Comparison of ENCODE assay signal across 1 cellular context in the genomic region with DNA sequence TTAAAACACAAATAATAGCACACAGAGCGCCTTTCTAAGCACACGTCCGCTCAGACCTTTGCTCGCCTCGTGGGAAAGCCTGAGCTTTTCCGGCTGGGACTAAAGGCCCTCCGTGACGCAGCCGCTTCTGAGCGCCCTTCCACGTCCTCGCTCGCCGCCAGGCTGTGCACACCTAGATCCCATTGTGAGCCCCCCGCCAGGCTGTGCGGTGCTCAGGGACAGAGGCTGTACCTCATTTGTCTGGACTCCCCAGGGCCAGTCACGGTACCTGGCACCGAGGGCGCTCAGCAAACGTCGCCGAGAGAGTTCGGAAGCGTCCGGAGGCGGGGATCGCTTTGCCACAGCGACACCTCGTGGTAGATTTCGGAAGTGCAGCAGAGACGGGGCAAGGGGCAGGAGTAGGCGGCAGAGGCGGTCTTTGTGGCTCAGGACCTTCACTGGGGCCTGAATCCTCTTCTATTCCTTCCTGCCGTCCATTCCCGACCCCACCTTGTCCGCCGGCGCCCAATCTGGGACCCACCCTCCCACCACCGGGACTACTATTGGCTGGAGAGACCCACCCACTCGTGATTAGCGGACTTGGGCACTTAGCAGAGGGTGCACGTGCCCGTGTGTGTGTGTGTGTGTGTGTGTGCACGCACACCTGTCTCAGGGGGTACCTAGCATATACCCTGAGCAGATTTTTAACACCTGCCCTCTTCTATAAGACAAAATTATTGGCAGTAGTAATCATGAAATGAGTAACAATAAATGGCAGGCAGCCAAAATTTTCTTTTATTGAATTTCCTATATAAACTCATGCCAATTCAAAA.
TF ChIP-seq lines count a peak whose summit lies in the region.

No MANE protein-coding gene starts in this region.

TF ChIP-seq in HepG2, 621 proteins besides CTCF, POLR2A, EP300 and RAD21 (continued from another document and continues in another):
- TF ChIP-seq ZBTB34 (CRISPR knock-in tag; IDR thresholded peaks at IDR 0.05) (no peak), JARID2 (CRISPR knock-in tag; IDR thresholded peaks at IDR 0.05; ENCODE audit: insufficient replicate concordance) (no peak), ZFAT (CRISPR knock-in tag; conservative IDR thresholded peaks at IDR 0.05) (no peak), MAZ (IDR thresholded peaks at IDR 0.05; ENCODE audit: borderline replicate concordance, low read depth, low read length) (no peak), MAZ (CRISPR knock-in tag; IDR thresholded peaks at IDR 0.05; ENCODE audit: low read depth) (0 out of 2 replicates have a peak, but pooled peaks have one; percentile 26), ZNF878 (CRISPR knock-in tag; IDR thresholded peaks at IDR 0.05) (no peak), MEIS2 (CRISPR knock-in tag; IDR thresholded peaks at IDR 0.05) (no peak), MXD4 (CRISPR knock-in tag; IDR thresholded peaks at IDR 0.05) (no peak), GPN1 (CRISPR knock-in tag; IDR thresholded peaks at IDR 0.05; ENCODE audit: borderline replicate concordance) (no peak), ATF2 (CRISPR knock-in tag; IDR thresholded peaks at IDR 0.05) (no peak), ZNF496 (CRISPR knock-in tag; IDR thresholded peaks at IDR 0.05; ENCODE audit: insufficient replicate concordance) (no peak), SSRP1 (CRISPR knock-in tag; IDR thresholded peaks at IDR 0.05) (no peak), KLF16 (CRISPR knock-in tag; IDR thresholded peaks at IDR 0.05) (0 out of 4 replicates have a peak, but pooled peaks of 1 of the 2 experiments have one; percentile 21), ZKSCAN8 (CRISPR knock-in tag; IDR thresholded peaks at IDR 0.05; ENCODE audit: borderline replicate concordance) (no peak), JUN (CRISPR knock-in tag; IDR thresholded peaks at IDR 0.05) (no peak), RXRB (CRISPR knock-in tag; IDR thresholded peaks at IDR 0.05; ENCODE audit: borderline replicate concordance) (0 out of 2 replicates have a peak, but pooled peaks have one; percentile 12), NCOR1 (IDR thresholded peaks at IDR 0.05; ENCODE audit: borderline replicate concordance, low read length) (no peak), FIP1L1 (IDR thresholded peaks at IDR 0.05; ENCODE audit: borderline replicate concordance, insufficient read depth, low read depth, low read length) (no peak), GLI4 (CRISPR knock-in tag; IDR thresholded peaks at IDR 0.05; ENCODE audit: borderline replicate concordance) (no peak), ZNF605 (CRISPR knock-in tag; IDR thresholded peaks at IDR 0.05) (0 out of 2 replicates have a peak, but pooled peaks have one; percentile 44), ZNF879 (CRISPR knock-in tag; IDR thresholded peaks at IDR 0.05) (0 out of 2 replicates have a peak, but pooled peaks have one; percentile 49), ZNF33B (CRISPR knock-in tag; IDR thresholded peaks at IDR 0.05) (no peak), NFYC (CRISPR knock-in tag; IDR thresholded peaks at IDR 0.05) (no peak), MAFF (IDR thresholded peaks at IDR 0.05; ENCODE audit: low read depth, low read length) (no peak), ZBTB8A (CRISPR knock-in tag; IDR thresholded peaks at IDR 0.05; ENCODE audit: borderline replicate concordance, low read depth) (no peak), ZNF777 (CRISPR knock-in tag; IDR thresholded peaks at IDR 0.05) (peak; percentile 74), TCF7L2 (IDR thresholded peaks at IDR 0.05; ENCODE audit: low read depth, low read length) (no peak), ZNF430 (CRISPR knock-in tag; IDR thresholded peaks at IDR 0.05) (0 out of 2 replicates have a peak, but pooled peaks have one; percentile 63)
- TF ChIP-seq, protein P1, sequence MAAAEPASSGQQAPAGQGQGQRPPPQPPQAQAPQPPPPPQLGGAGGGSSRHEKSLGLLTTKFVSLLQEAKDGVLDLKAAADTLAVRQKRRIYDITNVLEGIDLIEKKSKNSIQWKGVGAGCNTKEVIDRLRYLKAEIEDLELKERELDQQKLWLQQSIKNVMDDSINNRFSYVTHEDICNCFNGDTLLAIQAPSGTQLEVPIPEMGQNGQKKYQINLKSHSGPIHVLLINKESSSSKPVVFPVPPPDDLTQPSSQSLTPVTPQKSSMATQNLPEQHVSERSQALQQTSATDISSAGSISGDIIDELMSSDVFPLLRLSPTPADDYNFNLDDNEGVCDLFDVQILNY (CRISPR knock-in tag; conservative IDR thresholded peaks at IDR 0.05) = no peak
- TF ChIP-seq, protein P2, sequence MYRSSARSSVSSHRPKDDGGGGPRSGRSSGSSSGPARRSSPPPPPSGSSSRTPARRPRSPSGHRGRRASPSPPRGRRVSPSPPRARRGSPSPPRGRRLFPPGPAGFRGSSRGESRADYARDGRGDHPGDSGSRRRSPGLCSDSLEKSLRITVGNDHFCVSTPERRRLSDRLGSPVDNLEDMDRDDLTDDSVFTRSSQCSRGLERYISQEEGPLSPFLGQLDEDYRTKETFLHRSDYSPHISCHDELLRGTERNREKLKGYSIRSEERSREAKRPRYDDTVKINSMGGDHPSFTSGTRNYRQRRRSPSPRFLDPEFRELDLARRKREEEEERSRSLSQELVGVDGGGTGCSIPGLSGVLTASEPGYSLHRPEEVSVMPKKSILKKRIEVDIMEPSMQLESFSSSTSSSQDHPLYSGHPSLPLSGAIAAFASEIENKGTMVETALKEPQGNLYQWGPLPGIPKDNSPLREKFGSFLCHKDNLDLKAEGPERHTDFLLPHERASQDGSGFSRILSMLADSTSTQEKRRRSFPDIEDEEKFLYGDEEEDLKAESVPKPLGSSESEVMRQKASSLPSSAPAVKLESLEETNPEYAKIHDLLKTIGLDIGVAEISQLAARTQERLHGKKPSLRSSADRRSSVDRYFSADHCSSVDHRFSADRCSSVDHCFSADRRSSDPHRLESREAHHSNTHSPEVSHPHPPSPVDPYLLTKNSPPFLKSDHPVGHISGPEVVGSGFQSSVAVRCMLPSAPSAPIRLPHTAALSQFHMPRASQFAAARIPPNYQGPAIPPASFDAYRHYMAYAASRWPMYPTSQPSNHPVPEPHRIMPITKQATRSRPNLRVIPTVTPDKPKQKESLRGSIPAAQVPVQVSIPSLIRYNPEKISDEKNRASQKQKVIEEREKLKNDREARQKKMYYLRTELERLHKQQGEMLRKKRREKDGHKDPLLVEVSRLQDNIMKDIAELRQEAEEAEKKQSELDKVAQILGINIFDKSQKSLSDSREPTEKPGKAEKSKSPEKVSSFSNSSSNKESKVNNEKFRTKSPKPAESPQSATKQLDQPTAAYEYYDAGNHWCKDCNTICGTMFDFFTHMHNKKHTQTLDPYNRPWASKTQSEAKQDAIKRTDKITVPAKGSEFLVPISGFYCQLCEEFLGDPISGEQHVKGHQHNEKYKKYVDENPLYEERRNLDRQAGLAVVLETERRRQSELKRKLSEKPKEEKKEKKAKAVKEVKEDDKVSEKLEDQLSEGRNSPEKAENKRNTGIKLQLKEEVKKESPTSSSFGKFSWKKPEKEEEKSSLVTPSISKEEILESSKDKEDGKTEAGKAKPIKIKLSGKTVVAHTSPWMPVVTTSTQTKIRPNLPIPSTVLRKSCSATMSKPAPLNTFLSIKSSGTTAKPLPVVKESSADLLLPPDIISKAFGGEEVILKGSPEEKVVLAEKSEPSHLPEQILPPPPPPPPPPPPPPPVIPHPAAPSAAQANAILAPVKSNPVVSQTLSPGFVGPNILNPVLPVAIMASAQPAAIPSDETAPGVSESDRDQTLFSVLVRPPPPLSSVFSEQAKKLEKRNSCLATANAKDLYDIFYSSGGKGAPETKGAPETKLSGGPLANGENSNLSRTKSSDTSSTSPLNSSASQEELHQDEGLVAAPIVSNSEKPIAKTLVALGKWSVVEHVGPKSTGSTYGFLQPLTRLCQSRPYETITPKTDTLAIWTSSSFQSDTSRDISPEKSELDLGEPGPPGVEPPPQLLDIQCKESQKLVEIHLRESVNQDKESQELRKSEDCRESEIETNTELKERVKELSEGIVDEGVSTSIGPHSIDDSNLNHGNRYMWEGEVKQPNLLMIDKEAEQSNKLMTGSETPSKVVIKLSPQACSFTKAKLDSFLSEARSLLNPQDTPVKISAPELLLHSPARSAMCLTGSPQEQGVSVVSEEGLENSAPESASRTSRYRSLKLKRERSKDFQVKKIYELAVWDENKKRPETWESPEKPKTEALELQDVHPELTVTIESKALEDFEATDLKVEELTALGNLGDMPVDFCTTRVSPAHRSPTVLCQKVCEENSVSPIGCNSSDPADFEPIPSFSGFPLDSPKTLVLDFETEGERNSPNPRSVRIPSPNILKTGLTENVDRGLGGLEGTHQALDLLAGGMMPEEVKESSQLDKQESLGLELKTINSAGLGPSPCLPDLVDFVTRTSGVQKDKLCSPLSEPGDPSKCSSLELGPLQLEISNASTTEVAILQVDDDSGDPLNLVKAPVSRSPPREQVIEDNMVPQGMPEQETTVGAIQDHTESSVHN (CRISPR knock-in tag; IDR thresholded peaks at IDR 0.05) = no peak
- TF ChIP-seq, protein P3, sequence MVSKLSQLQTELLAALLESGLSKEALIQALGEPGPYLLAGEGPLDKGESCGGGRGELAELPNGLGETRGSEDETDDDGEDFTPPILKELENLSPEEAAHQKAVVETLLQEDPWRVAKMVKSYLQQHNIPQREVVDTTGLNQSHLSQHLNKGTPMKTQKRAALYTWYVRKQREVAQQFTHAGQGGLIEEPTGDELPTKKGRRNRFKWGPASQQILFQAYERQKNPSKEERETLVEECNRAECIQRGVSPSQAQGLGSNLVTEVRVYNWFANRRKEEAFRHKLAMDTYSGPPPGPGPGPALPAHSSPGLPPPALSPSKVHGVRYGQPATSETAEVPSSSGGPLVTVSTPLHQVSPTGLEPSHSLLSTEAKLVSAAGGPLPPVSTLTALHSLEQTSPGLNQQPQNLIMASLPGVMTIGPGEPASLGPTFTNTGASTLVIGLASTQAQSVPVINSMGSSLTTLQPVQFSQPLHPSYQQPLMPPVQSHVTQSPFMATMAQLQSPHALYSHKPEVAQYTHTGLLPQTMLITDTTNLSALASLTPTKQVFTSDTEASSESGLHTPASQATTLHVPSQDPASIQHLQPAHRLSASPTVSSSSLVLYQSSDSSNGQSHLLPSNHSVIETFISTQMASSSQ (IDR thresholded peaks at IDR 0.05; ENCODE audit: low read depth) = no peak
- TF ChIP-seq, protein P3 (CRISPR knock-in tag; IDR thresholded peaks at IDR 0.05; ENCODE audit: borderline replicate concordance) = no peak
- TF ChIP-seq, protein P4, sequence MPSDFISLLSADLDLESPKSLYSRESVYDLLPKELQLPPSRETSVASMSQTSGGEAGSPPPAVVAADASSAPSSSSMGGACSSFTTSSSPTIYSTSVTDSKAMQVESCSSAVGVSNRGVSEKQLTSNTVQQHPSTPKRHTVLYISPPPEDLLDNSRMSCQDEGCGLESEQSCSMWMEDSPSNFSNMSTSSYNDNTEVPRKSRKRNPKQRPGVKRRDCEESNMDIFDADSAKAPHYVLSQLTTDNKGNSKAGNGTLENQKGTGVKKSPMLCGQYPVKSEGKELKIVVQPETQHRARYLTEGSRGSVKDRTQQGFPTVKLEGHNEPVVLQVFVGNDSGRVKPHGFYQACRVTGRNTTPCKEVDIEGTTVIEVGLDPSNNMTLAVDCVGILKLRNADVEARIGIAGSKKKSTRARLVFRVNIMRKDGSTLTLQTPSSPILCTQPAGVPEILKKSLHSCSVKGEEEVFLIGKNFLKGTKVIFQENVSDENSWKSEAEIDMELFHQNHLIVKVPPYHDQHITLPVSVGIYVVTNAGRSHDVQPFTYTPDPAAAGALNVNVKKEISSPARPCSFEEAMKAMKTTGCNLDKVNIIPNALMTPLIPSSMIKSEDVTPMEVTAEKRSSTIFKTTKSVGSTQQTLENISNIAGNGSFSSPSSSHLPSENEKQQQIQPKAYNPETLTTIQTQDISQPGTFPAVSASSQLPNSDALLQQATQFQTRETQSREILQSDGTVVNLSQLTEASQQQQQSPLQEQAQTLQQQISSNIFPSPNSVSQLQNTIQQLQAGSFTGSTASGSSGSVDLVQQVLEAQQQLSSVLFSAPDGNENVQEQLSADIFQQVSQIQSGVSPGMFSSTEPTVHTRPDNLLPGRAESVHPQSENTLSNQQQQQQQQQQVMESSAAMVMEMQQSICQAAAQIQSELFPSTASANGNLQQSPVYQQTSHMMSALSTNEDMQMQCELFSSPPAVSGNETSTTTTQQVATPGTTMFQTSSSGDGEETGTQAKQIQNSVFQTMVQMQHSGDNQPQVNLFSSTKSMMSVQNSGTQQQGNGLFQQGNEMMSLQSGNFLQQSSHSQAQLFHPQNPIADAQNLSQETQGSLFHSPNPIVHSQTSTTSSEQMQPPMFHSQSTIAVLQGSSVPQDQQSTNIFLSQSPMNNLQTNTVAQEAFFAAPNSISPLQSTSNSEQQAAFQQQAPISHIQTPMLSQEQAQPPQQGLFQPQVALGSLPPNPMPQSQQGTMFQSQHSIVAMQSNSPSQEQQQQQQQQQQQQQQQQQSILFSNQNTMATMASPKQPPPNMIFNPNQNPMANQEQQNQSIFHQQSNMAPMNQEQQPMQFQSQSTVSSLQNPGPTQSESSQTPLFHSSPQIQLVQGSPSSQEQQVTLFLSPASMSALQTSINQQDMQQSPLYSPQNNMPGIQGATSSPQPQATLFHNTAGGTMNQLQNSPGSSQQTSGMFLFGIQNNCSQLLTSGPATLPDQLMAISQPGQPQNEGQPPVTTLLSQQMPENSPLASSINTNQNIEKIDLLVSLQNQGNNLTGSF (CRISPR knock-in tag; IDR thresholded peaks at IDR 0.05) = no peak
